11 cellular contexts compared by ENCODE assay signal in genomic region chr1:154951901-154952657, GRCh38. TPM values are rescaled to one million over a fixed set of nuclear protein-coding genes. Genes with fewer than 3 reads are reported as not detected.
DNase-seq lines count a peak whose midpoint lies in the region; ATAC-seq and TF ChIP-seq lines count a peak whose summit lies in the region.
"Had no signal": no experiment of that assay in that cellular context is flagged by ENCODE, and none has a peak within 500 bp of the region (broad histone marks: within the 10 kb centered on the region; RNA-seq: fewer than 3 reads in every experiment).

No MANE protein-coding gene starts in this region.

- no peak overlapping the region for H4K8ac ChIP-seq in mesendoderm (ENCODE audit: low read depth, low read length)

- no peaks in the 10 kb centered on the region for H3K27me3 ChIP-seq in mesendoderm (ENCODE audit: insufficient read depth, low read length, poor library complexity)
- H3K27me3 ChIP-seq in thymus (ENCODE audit: control insufficient read depth, insufficient read depth) = no peaks in the 10 kb centered on the region
- H3K27me3 ChIP-seq: heart left ventricle, tibial nerve had no signal

- no peak overlapping the region for H3K23ac ChIP-seq in mesendoderm (ENCODE audit: low read length)

- H3K27ac ChIP-seq in mesendoderm (ENCODE audit: low read depth, low read length) (no peak overlapping the region), thymus (ENCODE audit: low read depth) (peak overlapping the region; percentile 62)
- H3K27ac ChIP-seq: A549, tibial nerve had no signal

- H3K4me3 ChIP-seq in mesendoderm (ENCODE audit: low read length) = no peak overlapping the region
- peak overlapping the region; percentile 12 for H3K4me3 ChIP-seq in thymus (ENCODE audit: low read length)
- H3K4me3 ChIP-seq: A549, tibial nerve had no signal

- no peak for TF ChIP-seq CTCF in omental fat pad (IDR thresholded peaks at IDR 0.05)

- no peak overlapping the region for H3K18ac ChIP-seq in mesendoderm (ENCODE audit: low read length)

- H4K5ac ChIP-seq in mesendoderm (ENCODE audit: low read length) = no peak overlapping the region

- ATAC-seq in omental fat pad (ENCODE audit: low FRiP score) = no peak
- ATAC-seq: A549, heart left ventricle had no signal

- DNase-seq in activated gamma-delta T cell treated with Interleukin-2 at 50 U/mL for 16 hours = peak; percentile 49
- no peak for DNase-seq in activated gamma-delta T cell (lab: John Stamatoyannopoulos, UW)
- DNase-seq in activated T-helper 1 cell treated with anti-CD3 and anti-CD28 coated beads, Interleukin-2, amount 50 U/mL, for 16 hours (ENCODE audit: low read depth in 1 of 2, low spot score in 1 of 2) = peak; percentile 38 to 43
- DNase-seq in mesendoderm = no peak
- no peak for DNase-seq in omental fat pad (ENCODE audit: low spot score)
- no peak for DNase-seq in iPS-NIHi11 (ENCODE audit: low spot score)
- no peak for DNase-seq in DMS114 treated with DMSO at 0.1 percent for 48 hours (lab: John Stamatoyannopoulos, UW; ENCODE audit: unreplicated experiment)

- no peak overlapping the region for H3K9ac ChIP-seq in mesendoderm (ENCODE audit: low read length)

- H3K9me3 ChIP-seq in thymus (ENCODE audit: control insufficient read depth) = no peaks in the 10 kb centered on the region
- H3K9me3 ChIP-seq: A549, heart left ventricle, tibial nerve had no signal

- WGBS in mesendoderm (ENCODE audit: extremely low coverage, insufficient coverage, low lambda C conversion rate) = no CpG with 5 or more reads among the region's 15 CpGs
- 31% methylated on average over 15 of the region's 15 CpGs for WGBS in thymus

- H3K79me2 ChIP-seq in mesendoderm (ENCODE audit: control insufficient read depth, insufficient read depth, low read length) = no peaks in the 10 kb centered on the region

- H3K56ac ChIP-seq in mesendoderm (ENCODE audit: low read length) = peak overlapping the region; percentile 25

- H3K4me2 ChIP-seq in mesendoderm (ENCODE audit: low read length) = no peak overlapping the region
- H3K4me2 ChIP-seq: A549 had no signal

- H3K4ac ChIP-seq in mesendoderm (ENCODE audit: low read depth, low read length) = no peak overlapping the region

- peaks cover 4% of the 10 kb centered on the region for H3K79me1 ChIP-seq in mesendoderm (ENCODE audit: low read length)

- H2BK120ac ChIP-seq in mesendoderm (ENCODE audit: low read depth, low read length) = no peak overlapping the region

- no peak overlapping the region for H2AK5ac ChIP-seq in mesendoderm (ENCODE audit: low read length)

- H3K36me3 ChIP-seq in mesendoderm (ENCODE audit: control insufficient read depth, insufficient read depth, low read length) = no peaks in the 10 kb centered on the region
- H3K36me3 ChIP-seq in thymus (ENCODE audit: control insufficient read depth, insufficient read depth) = peaks cover 46% of the 10 kb centered on the region

- H3K4me1 ChIP-seq in mesendoderm (ENCODE audit: control insufficient read depth, low read depth, low read length) = peaks cover 5% of the 10 kb centered on the region
- H3K4me1 ChIP-seq in thymus (ENCODE audit: control insufficient read depth, insufficient read depth, low read length) = peaks cover 41% of the 10 kb centered on the region

- H2BK15ac ChIP-seq in mesendoderm (replicated peaks; ENCODE audit: low read depth) = no peak overlapping the region

- no peak overlapping the region for H2BK5ac ChIP-seq in mesendoderm (ENCODE audit: low read length)

RNA-seq across cellular contexts. Expression of gene PBXIP1, which starts 3.8 kb away (rescaled TPM):
- 6.7 TPM for polyA plus RNA-seq in mesendoderm (2013, experiment 1 of 2)
- 6.1 TPM for polyA plus RNA-seq in mesendoderm (2013, experiment 2 of 2)
- polyA plus RNA-seq in thymus = 104 TPM
- 10 to 100 TPM; 65.0 to 93.7 (median 82.0) TPM for total RNA-seq in omental fat pad

RNA-seq across cellular contexts. Expression of gene PYGO2, which starts 9.5 kb away (rescaled TPM):
- polyA plus RNA-seq in mesendoderm (2013, experiment 1 of 2) = 20.1 TPM
- polyA plus RNA-seq in mesendoderm (2013, experiment 2 of 2) = 18.8 TPM
- 24.5 TPM for polyA plus RNA-seq in thymus
- total RNA-seq in omental fat pad = 10 to 100 TPM; 10.2 to 21.2 (median 15.9) TPM

RNA-seq across cellular contexts. Expression of gene PMVK, which starts 15.6 kb away (rescaled TPM):
- 17.9 TPM for polyA plus RNA-seq in mesendoderm (2013, experiment 1 of 2)
- polyA plus RNA-seq in mesendoderm (2013, experiment 2 of 2) = 17.8 TPM
- 27.5 TPM for polyA plus RNA-seq in thymus
- 10 to 100 TPM in 2 of 4 donors, 1 to 10 TPM in 2; 7.4 to 16.2 (median 12.1) TPM for total RNA-seq in omental fat pad

RNA-seq across cellular contexts. Expression of gene SHC1, which starts 18.5 kb away (rescaled TPM):
- polyA plus RNA-seq in mesendoderm (2013, experiment 1 of 2) = 191 TPM
- 190 TPM for polyA plus RNA-seq in mesendoderm (2013, experiment 2 of 2)
- 66.7 TPM for polyA plus RNA-seq in thymus
- 100 to 1,000 TPM; 152 to 265 (median 171) TPM for total RNA-seq in omental fat pad

RNA-seq across cellular contexts. Expression of gene CKS1B, which starts 22.4 kb away (rescaled TPM):
- 618 TPM for polyA plus RNA-seq in mesendoderm (2013, experiment 1 of 2)
- polyA plus RNA-seq in mesendoderm (2013, experiment 2 of 2) = 617 TPM
- 32.8 TPM for polyA plus RNA-seq in thymus
- total RNA-seq in omental fat pad = 10 to 100 TPM; 34.0 to 72.8 (median 43.2) TPM

Comparison
In these comparisons a context has a peak if more than half of its experiments do, and no peak if none do; other contexts are left out.
1. DNase-seq: peak in activated gamma-delta T cell treated with Interleukin-2 at 50 U/mL for 16 hours (single experiment) and activated T-helper 1 cell treated with anti-CD3 and anti-CD28 coated beads, Interleukin-2, amount 50 U/mL, for 16 hours (2 of 2); none in activated gamma-delta T cell (single experiment), mesendoderm (single experiment), omental fat pad (single experiment), iPS-NIHi11 (single experiment) and DMS114 treated with DMSO at 0.1 percent for 48 hours (single experiment).